In the genomic region with DNA sequence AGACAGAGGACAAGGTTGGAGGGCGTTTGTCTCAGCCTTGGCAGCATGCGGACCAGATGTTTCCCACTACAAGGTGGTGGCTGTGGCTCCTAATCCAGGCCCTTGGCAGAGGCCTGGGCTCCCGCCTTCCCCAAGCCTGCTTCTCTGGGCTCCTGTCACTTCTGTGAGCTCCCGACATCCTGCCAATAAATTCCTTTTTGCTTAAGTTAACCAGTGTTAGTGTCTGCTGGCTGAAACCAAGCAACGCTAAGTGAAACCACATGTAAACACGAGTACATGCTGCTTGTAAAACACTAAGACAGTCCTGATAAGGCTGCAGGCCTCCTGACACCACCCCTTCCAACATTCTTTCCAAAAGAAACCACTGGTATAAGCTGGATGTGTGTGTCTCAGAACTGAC, we compare ENCODE assay signal across 10 cellular contexts.
DNase-seq lines count a peak whose midpoint lies in the region; ATAC-seq, FAIRE-seq and TF ChIP-seq lines count a peak whose summit lies in the region.
"Had no signal": no experiment of that assay in that cellular context is flagged by ENCODE, and none has a peak within 500 bp of the region (broad histone marks: within the 10 kb centered on the region; RNA-seq: fewer than 3 reads in every experiment).

No MANE protein-coding gene starts in this region.

- no peaks in the 10 kb centered on the region for H3K9me3 Mint-ChIP-seq in activated CD4-positive, alpha-beta T cell treated with anti-CD3 and anti-CD28 coated beads for 36 hours (ENCODE audit: low read depth)

- in situ Hi-C loops in HepG2 (cut with HindIII; ENCODE audit: extremely low pct_ligation_motif_present, low pct_unique_long_range_greater_than_20kb) = no loop called here

- H3K27ac ChIP-seq in liver (ENCODE audit: low read depth in 1 of 2, low read length in 2 of 2) (peak overlapping the region in 1 of 2 donors; percentile 14), HepG2 (ENCODE audit: extremely low read length, insufficient read depth, low read length) (no peak overlapping the region), aorta (ENCODE audit: low read depth in 1 of 2, low read length in 2 of 2) (peak overlapping the region in 1 of 2 donors; percentile 68)

- no peaks in the 10 kb centered on the region for H3K36me3 ChIP-seq in liver (ENCODE audit: control insufficient read depth in 4 of 4, insufficient read depth in 3 of 4, low read depth in 1 of 4, low read length in 3 of 4)
- no peaks in the 10 kb centered on the region for H3K36me3 ChIP-seq in HepG2 (replicated peaks in 1 of 2; ENCODE audit: control insufficient read depth in 1 of 2, insufficient read depth in 2 of 2, low read length in 2 of 2)
- H3K36me3 ChIP-seq in aorta (ENCODE audit: control insufficient read depth in 1 of 2, insufficient read depth in 2 of 2, low read length in 1 of 2) = no peaks in the 10 kb centered on the region

- 80% methylated on average over 6 of the region's 6 CpGs for WGBS in liver
- 35% methylated on average over 6 of the region's 6 CpGs for WGBS in HepG2 (ENCODE audit: low lambda C conversion rate)
- WGBS in aorta, 2 donors = 5 to 10% methylated on average over 6 of the region's 6 CpGs

- no peak overlapping the region for H2AFZ ChIP-seq in HepG2 (ENCODE audit: low read length)

- H3K4me2 ChIP-seq in HepG2 (ENCODE audit: low read depth, low read length) = no peak overlapping the region

- POLR2A ChIA-PET in HepG2 (lab: Yijun Ruan, JAX) = no interaction called here
- POLR2A ChIA-PET in activated CD4-positive, alpha-beta T cell treated with anti-CD3 and anti-CD28 coated beads for 36 hours (lab: Charles Lee) = no interaction called here

- H3K27me3 Mint-ChIP-seq in activated CD4-positive, alpha-beta T cell treated with anti-CD3 and anti-CD28 coated beads for 36 hours = peaks cover 2% of the 10 kb centered on the region

- no peak for TF ChIP-seq CTCF in liver (IDR thresholded peaks at IDR 0.05; ENCODE audit: low read depth, low read length, missing input control)
- no peak for TF ChIP-seq CTCF in HepG2 (CRISPR knock-in tag; IDR thresholded peaks at IDR 0.05)
- TF ChIP-seq CTCF in epithelial cell of esophagus (IDR thresholded peaks at IDR 0.05; ENCODE audit: insufficient read depth, low read depth, low read length, missing control alignments) = no peak

- CTCF ChIA-PET in HepG2 (lab: Yijun Ruan, JAX; ENCODE audit: low intra/inter-chr PET ratio, low total read pairs) = no interaction called here
- CTCF ChIA-PET in activated CD4-positive, alpha-beta T cell treated with anti-CD3 and anti-CD28 coated beads for 36 hours (lab: Charles Lee) = no interaction called here

- H3K9me3 ChIP-seq in liver (ENCODE audit: control insufficient read depth in 4 of 4, low read length in 3 of 4) = no peaks in the 10 kb centered on the region
- no peaks in the 10 kb centered on the region for H3K9me3 ChIP-seq in HepG2 (ENCODE audit: low read length)
- no peaks in the 10 kb centered on the region for H3K9me3 ChIP-seq in aorta (ENCODE audit: control insufficient read depth, low read length)

- TF ChIP-seq RAD21 in liver (IDR thresholded peaks at IDR 0.05) (peak in 1 of 2 donors; percentile 31), HepG2 (CRISPR knock-in tag; IDR thresholded peaks at IDR 0.05) (no peak)

- no peaks in the 10 kb centered on the region for H3K79me2 ChIP-seq in HepG2 (ENCODE audit: insufficient read depth, low read length)

- no peaks in the 10 kb centered on the region for H3K4me1 Mint-ChIP-seq in activated CD4-positive, alpha-beta T cell treated with anti-CD3 and anti-CD28 coated beads for 36 hours
- H3K4me1 Mint-ChIP-seq: CD4-positive, CD25-positive, alpha-beta regulatory T cell had no signal

- no peak for FAIRE-seq in HepG2 (lab: Jason Lieb, UNC)

- H3K4me3 Mint-ChIP-seq in activated CD4-positive, alpha-beta T cell treated with anti-CD3 and anti-CD28 coated beads for 36 hours = no peak overlapping the region
- H3K4me3 Mint-ChIP-seq: CD4-positive, CD25-positive, alpha-beta regulatory T cell had no signal

- no peak for TF ChIP-seq POLR2A in HepG2 (IDR thresholded peaks at IDR 0.05; ENCODE audit: insufficient read depth in 1 of 2, low read depth in 2 of 2, low read length in 2 of 2)

- BruUV-seq in HepG2 (replicated peaks; lab: Mats Ljungman, UMichigan) = no TSS peak

- intact Hi-C loops in HepG2 (cut with micrococcal nuclease; ENCODE audit: unreplicated experiment) (no loop called here), aorta (cut with DNase I) (no loop called here)
- intact Hi-C loops in activated CD4-positive, alpha-beta T cell treated with anti-CD3 and anti-CD28 coated beads for 36 hours (cut with DNase I, micrococcal nuclease) = no loop called here

- TF ChIP-seq EP300 in HepG2 (IDR thresholded peaks at IDR 0.05; ENCODE audit: low read depth in 2 of 2, low read length in 2 of 2) (no peak), HepG2 (CRISPR knock-in tag; IDR thresholded peaks at IDR 0.05; ENCODE audit: borderline replicate concordance) (no peak)

- no peak overlapping the region for H3K27ac Mint-ChIP-seq in activated CD4-positive, alpha-beta T cell treated with anti-CD3 and anti-CD28 coated beads for 36 hours
- H3K27ac Mint-ChIP-seq: CD4-positive, CD25-positive, alpha-beta regulatory T cell had no signal

- H3K9ac ChIP-seq in liver (ENCODE audit: low read depth in 1 of 2, low read length in 2 of 2) (no peak overlapping the region), HepG2 (ENCODE audit: insufficient read depth, low read depth, low read length) (no peak overlapping the region)

- no peaks in the 10 kb centered on the region for H3K36me3 Mint-ChIP-seq in activated CD4-positive, alpha-beta T cell treated with anti-CD3 and anti-CD28 coated beads for 36 hours (ENCODE audit: low read depth)
- H3K36me3 Mint-ChIP-seq: CD4-positive, CD25-positive, alpha-beta regulatory T cell had no signal

- ATAC-seq in HepG2 = no peak
- peak; percentile 91 for ATAC-seq in aorta (ENCODE audit: low FRiP score)
- no peak for ATAC-seq in activated CD4-positive, alpha-beta T cell treated with anti-CD3 and anti-CD28 coated beads for 36 hours

- H3K27me3 ChIP-seq in liver (ENCODE audit: control insufficient read depth in 4 of 4, insufficient read depth in 4 of 4, low read length in 3 of 4) (peaks cover 0 to 6% (median 1%) of the 10 kb centered on the region in 4 donors), HepG2 (ENCODE audit: control insufficient read depth in 1 of 2, insufficient read depth in 2 of 2, low read length in 2 of 2) (peaks cover 2 to 32% of the 10 kb centered on the region in 2 experiments; a peak in 4 of 5 replicates), aorta (ENCODE audit: control insufficient read depth in 1 of 2, insufficient read depth in 2 of 2, low read length in 1 of 2) (no peaks in the 10 kb centered on the region)

- H3K4me3 ChIP-seq in liver (ENCODE audit: low read depth in 1 of 3, low read length in 3 of 3) (no peak overlapping the region), HepG2 (replicated peaks in 1 of 3; ENCODE audit: insufficient read depth in 1 of 3, low read depth in 2 of 3, low read length in 3 of 3) (no peak overlapping the region), epithelial cell of esophagus (ENCODE audit: low read length) (no peak overlapping the region), aorta (ENCODE audit: low read length in 2 of 2) (no peak overlapping the region)

- H4K20me1 ChIP-seq in HepG2 (ENCODE audit: insufficient read depth, low read length) = no peaks in the 10 kb centered on the region

- no peak for DNase-seq in HepG2 (ENCODE audit: low spot score)
- DNase-seq in epithelial cell of esophagus (ENCODE audit: low read depth) = peak; percentile 7
- peak; percentile 60 for DNase-seq in mucosa of gallbladder (ENCODE audit: low spot score)
- peak; percentile 82 for DNase-seq in aorta
- no peak for DNase-seq in activated T-cell treated with anti-CD3 and anti-CD28 coated beads, Interleukin-2, amount 50 U/mL, for 1 hour
- no peak for DNase-seq in stimulated activated naive CD4-positive, alpha-beta T cell treated with Interleukin-2 at 50 U/mL for 16 hours (lab: John Stamatoyannopoulos, UW)
- no peak for DNase-seq in activated CD4-positive, alpha-beta T cell treated with anti-CD3 and anti-CD28 coated beads for 36 hours
- DNase-seq: CD4-positive, CD25-positive, alpha-beta regulatory T cell; NCI-H2107 had no signal

- H3K4me1 ChIP-seq in liver (ENCODE audit: control insufficient read depth in 4 of 4, insufficient read depth in 4 of 4, low read length in 3 of 4) (no peaks in the 10 kb centered on the region), HepG2 (ENCODE audit: insufficient read depth, low read length) (no peaks in the 10 kb centered on the region), aorta (ENCODE audit: control insufficient read depth in 1 of 2, insufficient read depth in 2 of 2, low read length in 2 of 2) (peaks cover 0 to 6% of the 10 kb centered on the region in 2 donors)

TF ChIP-seq in liver, 16 proteins besides CTCF, POLR2A, EP300 and RAD21:
- TF ChIP-seq, protein P1, sequence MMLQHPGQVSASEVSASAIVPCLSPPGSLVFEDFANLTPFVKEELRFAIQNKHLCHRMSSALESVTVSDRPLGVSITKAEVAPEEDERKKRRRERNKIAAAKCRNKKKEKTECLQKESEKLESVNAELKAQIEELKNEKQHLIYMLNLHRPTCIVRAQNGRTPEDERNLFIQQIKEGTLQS (IDR thresholded peaks at IDR 0.05) = no peak
- TF ChIP-seq NR2F2 (IDR thresholded peaks at IDR 0.05) (peak; percentile 51), RXRA (IDR thresholded peaks at IDR 0.05) (peak in 1 of 2 donors; percentile 26), SP1 (IDR thresholded peaks at IDR 0.05) (peak; percentile 13)
TF ChIP-seq in liver: peak in this region for 3.

TF ChIP-seq in HepG2, 621 proteins besides CTCF, POLR2A, EP300 and RAD21 (continues in another document):
- no peak for TF ChIP-seq SATB2 (CRISPR knock-in tag; IDR thresholded peaks at IDR 0.05)
- TF ChIP-seq, protein P2, sequence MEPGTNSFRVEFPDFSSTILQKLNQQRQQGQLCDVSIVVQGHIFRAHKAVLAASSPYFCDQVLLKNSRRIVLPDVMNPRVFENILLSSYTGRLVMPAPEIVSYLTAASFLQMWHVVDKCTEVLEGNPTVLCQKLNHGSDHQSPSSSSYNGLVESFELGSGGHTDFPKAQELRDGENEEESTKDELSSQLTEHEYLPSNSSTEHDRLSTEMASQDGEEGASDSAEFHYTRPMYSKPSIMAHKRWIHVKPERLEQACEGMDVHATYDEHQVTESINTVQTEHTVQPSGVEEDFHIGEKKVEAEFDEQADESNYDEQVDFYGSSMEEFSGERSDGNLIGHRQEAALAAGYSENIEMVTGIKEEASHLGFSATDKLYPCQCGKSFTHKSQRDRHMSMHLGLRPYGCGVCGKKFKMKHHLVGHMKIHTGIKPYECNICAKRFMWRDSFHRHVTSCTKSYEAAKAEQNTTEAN (CRISPR knock-in tag; conservative IDR thresholded peaks at IDR 0.05) = no peak
- no peak for TF ChIP-seq ZNF33B (CRISPR knock-in tag; IDR thresholded peaks at IDR 0.05)
- TF ChIP-seq TBL1XR1 (IDR thresholded peaks at IDR 0.05; ENCODE audit: borderline replicate concordance, low read length, partially characterized antibody) = no peak
- no peak for TF ChIP-seq ZNF782 (CRISPR knock-in tag; IDR thresholded peaks at IDR 0.05; ENCODE audit: borderline replicate concordance)

Comparison
In these comparisons a context has a peak if more than half of its experiments do, and no peak if none do; other contexts are left out.
1. DNase-seq: peak in epithelial cell of esophagus (single experiment), mucosa of gallbladder (single experiment) and aorta (2 of 2); none in HepG2 (single experiment), activated T-cell treated with anti-CD3 and anti-CD28 coated beads, Interleukin-2, amount 50 U/mL, for 1 hour (single experiment), stimulated activated naive CD4-positive, alpha-beta T cell treated with Interleukin-2 at 50 U/mL for 16 hours (single experiment) and activated CD4-positive, alpha-beta T cell treated with anti-CD3 and anti-CD28 coated beads for 36 hours (single experiment).